ENCODE assay signal across 9 cellular contexts in genomic region chr14:20489093-20489994, GRCh38. TPM values are rescaled to one million over a fixed set of nuclear protein-coding genes. Genes with fewer than 3 reads are reported as not detected.
DNase-seq lines count a peak whose midpoint lies in the region; ATAC-seq, FAIRE-seq and TF ChIP-seq lines count a peak whose summit lies in the region.
"Had no signal": no experiment of that assay in that cellular context is flagged by ENCODE, and none has a peak within 500 bp of the region (broad histone marks: within the 10 kb centered on the region; RNA-seq: fewer than 3 reads in every experiment).

No MANE protein-coding gene starts in this region.

- peaks cover 52% of the 10 kb centered on the region for H3K4me1 ChIP-seq in CD8-positive, alpha-beta T cell (ENCODE audit: insufficient read depth, low read length)
- no peaks in the 10 kb centered on the region for H3K4me1 ChIP-seq in kidney (ENCODE audit: control insufficient read depth in 1 of 2, insufficient read depth in 1 of 2, low read depth in 1 of 2, low read length in 2 of 2)

- H3K36me3 ChIP-seq in CD8-positive, alpha-beta T cell (ENCODE audit: insufficient read depth, low read length): no peaks in the 10 kb centered on the region
- H3K36me3 ChIP-seq in kidney (ENCODE audit: control insufficient read depth in 1 of 2, insufficient read depth in 2 of 2, low read length in 2 of 2): no peaks in the 10 kb centered on the region

- POLR2A ChIA-PET in CD8-positive, alpha-beta T cell (lab: Charles Lee): interaction anchor here (1.0 to 3.2 kb wide), 4 partner anchors 11 to 28 kb away, joined by 3 to 11 read pairs (median 4); partner anchors contain the start of gene PIP4P1

- H3K9me3 ChIP-seq in CD8-positive, alpha-beta T cell (ENCODE audit: low read length): no peaks in the 10 kb centered on the region
- H3K9me3 ChIP-seq in kidney (ENCODE audit: control insufficient read depth in 1 of 2, low read length in 2 of 2): no peaks in the 10 kb centered on the region

- CTCF ChIA-PET in CD8-positive, alpha-beta T cell (lab: Charles Lee): interaction anchor here (1.0 to 1.5 kb wide), 4 partner anchors 14 to 118 kb away, joined by 3 to 7 read pairs (median 4); partner anchors contain the start of genes PIP4P1 and PNP

- no peak overlapping the region for H3K27ac ChIP-seq in CD8-positive, alpha-beta T cell (ENCODE audit: low read depth, low read length)
- no peak overlapping the region for H3K27ac ChIP-seq in kidney (ENCODE audit: low read depth in 2 of 2, low read length in 2 of 2)

- DNase-seq in CD8-positive, alpha-beta T cell: peak in 3 of 7 experiments; percentile 17 to 56 (median 20)
- DNase-seq in NOMO-1 treated with DMSO at 0.1 percent for 48 hours (lab: John Stamatoyannopoulos, UW; ENCODE audit: unreplicated experiment): peak; percentile 69
- DNase-seq in fibroblast of the aortic adventitia (ENCODE audit: low read depth): peak; percentile 69
- DNase-seq in kidney: no peak
- DNase-seq in NCI-H2081 (lab: John Stamatoyannopoulos, UW): no peak

- no peaks in the 10 kb centered on the region for H3K36me3 Mint-ChIP-seq in CD8-positive, alpha-beta T cell

- no peak overlapping the region for H3K9ac ChIP-seq in kidney (ENCODE audit: low read length in 2 of 2)

- H3K4me3 Mint-ChIP-seq in CD8-positive, alpha-beta T cell: peak overlapping the region; percentile 69

- H3K27me3 Mint-ChIP-seq in CD8-positive, alpha-beta T cell (ENCODE audit: low read depth): no peaks in the 10 kb centered on the region

- H3K9me3 Mint-ChIP-seq in CD8-positive, alpha-beta T cell: no peaks in the 10 kb centered on the region

- peak; percentile 82 for ATAC-seq in CD8-positive, alpha-beta T cell
- peak; percentile 36 for ATAC-seq in GM21360 (IDR thresholded peaks at IDR 0.05; ENCODE audit: unreplicated experiment)
- no peak for ATAC-seq in HG03108 (IDR thresholded peaks at IDR 0.05; ENCODE audit: unreplicated experiment)
- ATAC-seq in GM19467 (IDR thresholded peaks at IDR 0.05; ENCODE audit: unreplicated experiment): no peak

- H3K4me1 Mint-ChIP-seq in CD8-positive, alpha-beta T cell (ENCODE audit: low read depth): peaks cover 71% of the 10 kb centered on the region

- peak overlapping the region; percentile 2 for H3K4me3 ChIP-seq in CD8-positive, alpha-beta T cell (ENCODE audit: low read depth, low read length)
- H3K4me3 ChIP-seq in fibroblast of the aortic adventitia (ENCODE audit: low read depth, low read length) (no peak overlapping the region), kidney (ENCODE audit: low read length in 2 of 2) (no peak overlapping the region)

- no peak for FAIRE-seq in kidney (lab: Jason Lieb, UNC)
- FAIRE-seq: islet of Langerhans had no signal

- intact Hi-C loops in CD8-positive, alpha-beta T cell (cut with DNase I, micrococcal nuclease): loop anchor here in 1 of 2 experiments (1.0 to 5.0 kb wide), 3 partner anchors 12 to 38 kb away; no protein-coding TSS in a partner anchor
- intact Hi-C loops in kidney (cut with DNase I): no loop called here

- TF ChIP-seq CTCF in CD8-positive, alpha-beta T cell (IDR thresholded peaks at IDR 0.05): no peak
- TF ChIP-seq CTCF in fibroblast of the aortic adventitia (IDR thresholded peaks at IDR 0.05; ENCODE audit: insufficient read depth, low read length) (no peak), kidney (IDR thresholded peaks at IDR 0.05; ENCODE audit: borderline replicate concordance, extremely low read depth, insufficient read depth) (no peak)

- peak overlapping the region; percentile 86 for H3K27ac Mint-ChIP-seq in CD8-positive, alpha-beta T cell

- H3K27me3 ChIP-seq in CD8-positive, alpha-beta T cell (ENCODE audit: insufficient read depth, low read length): no peaks in the 10 kb centered on the region

RNA-seq across cellular contexts. Expression of gene RNASE10, which starts 16.0 kb away (rescaled TPM):
- total RNA-seq in CD8-positive, alpha-beta T cell: under 1 TPM in 1 of 2 experiments, not detected in 1; 0.27 TPM
- total RNA-seq in fibroblast of the aortic adventitia (ENCODE audit: low replicate concordance) (0.25 TPM in 1 of 2 replicates, not detected in the other), kidney (0.57 TPM)
- 0.69 TPM for polyA plus RNA-seq in kidney (ENCODE audit: insufficient read depth, low read depth, low replicate concordance)

RNA-seq across cellular contexts. Expression of gene PNP, which starts 20.1 kb away (rescaled TPM):
- 10 to 100 TPM; 59.6 to 62.1 TPM for total RNA-seq in CD8-positive, alpha-beta T cell
- total RNA-seq in fibroblast of the aortic adventitia (ENCODE audit: low replicate concordance): 14.7 and 39.2 TPM in 2 replicates
- total RNA-seq in kidney: 80.7 TPM
- polyA plus RNA-seq in kidney (ENCODE audit: insufficient read depth, low read depth, low replicate concordance): 183 TPM

RNA-seq across cellular contexts. Expression of gene PIP4P1, which starts 28.1 kb away (rescaled TPM):
- total RNA-seq in CD8-positive, alpha-beta T cell: 100 to 1,000 TPM in 1 of 2 experiments, 10 to 100 TPM in 1; 87.7 to 105 TPM
- total RNA-seq in fibroblast of the aortic adventitia (ENCODE audit: low replicate concordance) (23.7 and 25.3 TPM in 2 replicates), kidney (35.7 TPM)
- 33.3 TPM for polyA plus RNA-seq in kidney (ENCODE audit: insufficient read depth, low read depth, low replicate concordance)

RNA-seq across cellular contexts. Expression of gene APEX1, which starts 34.3 kb away (rescaled TPM):
- total RNA-seq in CD8-positive, alpha-beta T cell: 100 to 1,000 TPM; 120 to 123 TPM
- total RNA-seq in fibroblast of the aortic adventitia (ENCODE audit: low replicate concordance) (58.8 and 358 TPM in 2 replicates), kidney (119 TPM)
- 109 TPM for polyA plus RNA-seq in kidney (ENCODE audit: insufficient read depth, low read depth, low replicate concordance)

RNA-seq across cellular contexts. Expression of gene OSGEP, which starts 34.7 kb away (rescaled TPM):
- 10 to 100 TPM; 40.7 to 47.4 TPM for total RNA-seq in CD8-positive, alpha-beta T cell
- 31.2 and 45.6 TPM in 2 replicates for total RNA-seq in fibroblast of the aortic adventitia (ENCODE audit: low replicate concordance)
- total RNA-seq in kidney: 32.4 TPM
- polyA plus RNA-seq in kidney (ENCODE audit: insufficient read depth, low read depth, low replicate concordance): 30.3 TPM

Comparison
In these comparisons a context has a peak if more than half of its experiments do, and no peak if none do; other contexts are left out.
1. ATAC-seq: peak in CD8-positive, alpha-beta T cell (single experiment) and GM21360 (single experiment); none in HG03108 (single experiment) and GM19467 (single experiment).
2. DNase-seq: peak in NOMO-1 treated with DMSO at 0.1 percent for 48 hours (single experiment) and fibroblast of the aortic adventitia (single experiment); none in kidney (single experiment) and NCI-H2081 (0 of 2).